In the genomic region with DNA sequence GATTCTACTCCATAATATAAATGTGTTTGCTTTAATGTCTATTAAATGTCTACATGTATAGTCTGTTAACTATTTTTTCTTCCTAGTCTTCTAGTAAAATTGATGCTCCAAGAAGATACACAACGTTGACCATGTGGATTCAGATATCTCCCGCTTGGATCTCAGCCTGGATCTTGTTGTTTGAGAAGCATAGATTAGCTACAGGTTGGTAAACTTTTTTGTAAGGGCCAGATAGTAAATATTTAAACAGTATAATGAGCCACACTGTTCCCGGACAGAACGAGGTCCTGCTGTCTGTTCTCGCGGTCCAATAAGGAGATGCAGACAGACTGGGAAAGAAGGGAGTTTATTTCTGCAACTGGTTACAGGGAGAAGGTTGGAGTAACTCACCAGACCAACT, we compare ENCODE assay signal across 25 cellular contexts.
"Had no signal": no experiment of that assay in that cellular context is flagged by ENCODE, and none has a peak within 500 bp of the region (broad histone marks: within the 10 kb centered on the region; RNA-seq: fewer than 3 reads in every experiment).

No MANE protein-coding gene starts in this region.

- H2AFZ ChIP-seq: neural progenitor cell had no signal

- H3K27ac ChIP-seq: left lung, lower lobe of right lung, neural progenitor cell, neutrophil, ovary, sigmoid colon, tibial nerve, vagina had no signal

- H3K36me3 ChIP-seq: left lung, lower lobe of right lung, neural progenitor cell, neutrophil, ovary, sigmoid colon, tibial nerve, vagina had no signal

- H3K4me1 ChIP-seq: lower lobe of right lung, neural progenitor cell, sigmoid colon, tibial nerve, vagina had no signal

- H3K4me3 ChIP-seq: left lung, lower lobe of right lung, neural progenitor cell, ovary, sigmoid colon, tibial nerve, vagina had no signal

- H3K27me3 ChIP-seq: left lung, neural progenitor cell, neutrophil, ovary, sigmoid colon, tibial nerve, vagina had no signal

- H3K9ac ChIP-seq: neural progenitor cell had no signal

- H3K4me2 ChIP-seq: neural progenitor cell had no signal

- H3K9me3 ChIP-seq: left lung, lower lobe of right lung, neutrophil, ovary, sigmoid colon, tibial nerve, vagina had no signal

- DNase-seq: hypothalamus; immature natural killer cell; kidney; left colon; left lung; lower lobe of right lung; naive B cell; natural killer cell; nephron progenitor cell; ovary; retina; right cardiac atrium; sigmoid colon; small intestine; stimulated activated CD4-positive, alpha-beta T cell treated with anti-CD3 and anti-CD28 coated beads, Interleukin-1b, Interleukin-23, amount 100 ng/mL, for 48 hours; stimulated activated CD4-positive, alpha-beta T cell treated with anti-CD3 and anti-CD28 coated beads, Interleukin-2, amount 100 ng/mL, for 48 hours; stimulated activated CD4-positive, alpha-beta T cell treated with anti-CD3 and anti-CD28 coated beads, Interleukin-4, amount 100 ng/mL, for 4 hours; stimulated activated CD8-positive, alpha-beta memory T cell treated with anti-CD3 and anti-CD28 coated beads, Interleukin-4, amount 100 ng/mL, for 48 hours; stimulated activated naive CD4-positive, alpha-beta T cell treated with Interleukin-2 at 50 U/mL for 16 hours; stimulated activated naive CD8-positive, alpha-beta T cell treated with anti-CD3 and anti-CD28 coated beads, Interleukin-15, amount 100 ng/mL, for 72 hours; substantia nigra had no signal
